14 cellular contexts compared by ENCODE assay signal in the genomic region with DNA sequence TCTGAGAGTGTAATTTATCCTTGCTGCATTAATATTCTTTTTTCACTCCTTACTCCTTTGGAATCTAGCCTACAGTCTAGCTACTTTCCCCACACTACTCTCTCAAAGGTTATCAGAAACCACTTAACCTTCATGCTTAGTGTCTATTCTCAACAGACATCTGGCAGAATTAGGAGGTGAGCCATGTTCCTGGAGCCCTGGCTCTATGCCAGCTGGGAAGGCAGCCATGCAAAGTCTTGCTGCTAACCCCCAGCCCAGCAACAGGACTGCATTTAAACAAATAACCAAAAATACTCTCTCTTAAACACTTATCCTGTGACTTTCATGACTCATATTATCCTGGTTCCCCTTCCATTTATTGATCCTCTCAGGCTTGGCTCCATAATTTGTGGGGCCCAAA.
DNase-seq lines count a peak whose midpoint lies in the region; ATAC-seq, FAIRE-seq and TF ChIP-seq lines count a peak whose summit lies in the region.
"Had no signal": no experiment of that assay in that cellular context is flagged by ENCODE, and none has a peak within 500 bp of the region (broad histone marks: within the 10 kb centered on the region; RNA-seq: fewer than 3 reads in every experiment).

No MANE protein-coding gene starts in this region.

- H3K9me3 ChIP-seq in AG04450 (ENCODE audit: control insufficient read depth, insufficient read depth, low read length): no peaks in the 10 kb centered on the region

- no peak overlapping the region for H3K27ac ChIP-seq in AG04450 (ENCODE audit: low read depth, low read length)

- no peaks in the 10 kb centered on the region for H3K27me3 ChIP-seq in AG04450 (ENCODE audit: control insufficient read depth, insufficient read depth, low read length)

- POLR2A ChIA-PET in AG04450 (lab: Yijun Ruan, JAX): no interaction called here

- TF ChIP-seq CTCF in AG04450 (IDR thresholded peaks at IDR 0.05; ENCODE audit: low read depth, low read length) (no peak), fibroblast of the aortic adventitia (IDR thresholded peaks at IDR 0.05; ENCODE audit: insufficient read depth, low read length) (no peak)

- CTCF ChIA-PET in AG04450 (lab: Charles Lee): no interaction called here

- ATAC-seq in GM18520 (IDR thresholded peaks at IDR 0.05; ENCODE audit: unreplicated experiment): no peak
- ATAC-seq: GM12878 had no signal

- DNase-seq in AG04450 (ENCODE audit: low read depth, low spot score) (peak; percentile 21), HT1080 (ENCODE audit: low read depth) (peak; percentile 42), NCI-H82 (lab: John Stamatoyannopoulos, UW) (peak; percentile 86), fibroblast of the aortic adventitia (ENCODE audit: low read depth) (peak; percentile 90), GM12891 (ENCODE audit: insufficient read length, low spot score) (no peak), HCEC 1CT (no peak), SKM-1 (lab: John Stamatoyannopoulos, UW; ENCODE audit: unreplicated experiment) (no peak)
- DNase-seq: activated CD4-positive, alpha-beta T cell treated with anti-CD3 and anti-CD28 coated beads, Interleukin-2, amount 10 ng/mL, durations not matched to agents 24 days and 14 days; activated naive CD8-positive, alpha-beta T cell treated with anti-CD3 and anti-CD28 coated beads, Interleukin-2, amount 10 ng/mL, durations not matched to agents 7 days and 5 days; OCI-M1; stimulated activated CD4-positive, alpha-beta T cell treated with anti-CD3 and anti-CD28 coated beads, Interleukin-2, amount 100 ng/mL, for 48 hours had no signal

- no peak for TF ChIP-seq POLR2A in GM12891 (IDR thresholded peaks at IDR 0.05; ENCODE audit: low read depth, low read length)

- FAIRE-seq in GM12891 (lab: Jason Lieb, UNC): no peak
- FAIRE-seq: GM12878, islet of Langerhans had no signal

- H3K4me3 ChIP-seq in AG04450 (ENCODE audit: low read depth, low read length) (no peak overlapping the region), fibroblast of the aortic adventitia (ENCODE audit: low read depth, low read length) (no peak overlapping the region)
- H3K4me3 ChIP-seq: GM12878 had no signal

TF ChIP-seq in GM12891, 5 proteins besides CTCF, POLR2A, EP300 and RAD21:
- TF ChIP-seq TAF1 (IDR thresholded peaks at IDR 0.05; ENCODE audit: low read depth, low read length) (no peak), PAX5 (IDR thresholded peaks at IDR 0.05; ENCODE audit: insufficient read depth, low read length, severe bottlenecking) (no peak), POU2F2 (IDR thresholded peaks at IDR 0.05; ENCODE audit: low read depth, low read length) (no peak), SPI1 (IDR thresholded peaks at IDR 0.05; ENCODE audit: low read depth, low read length) (no peak), POLR2AphosphoS5 (IDR thresholded peaks at IDR 0.05; ENCODE audit: low read depth, low read length) (no peak)

Comparison
In these comparisons a context has a peak if more than half of its experiments do, and no peak if none do; other contexts are left out.
1. DNase-seq: peak in AG04450 (single experiment), HT1080 (single experiment), NCI-H82 (single experiment) and fibroblast of the aortic adventitia (single experiment); none in GM12891 (single experiment), HCEC 1CT (single experiment) and SKM-1 (single experiment).